In the genomic region with DNA sequence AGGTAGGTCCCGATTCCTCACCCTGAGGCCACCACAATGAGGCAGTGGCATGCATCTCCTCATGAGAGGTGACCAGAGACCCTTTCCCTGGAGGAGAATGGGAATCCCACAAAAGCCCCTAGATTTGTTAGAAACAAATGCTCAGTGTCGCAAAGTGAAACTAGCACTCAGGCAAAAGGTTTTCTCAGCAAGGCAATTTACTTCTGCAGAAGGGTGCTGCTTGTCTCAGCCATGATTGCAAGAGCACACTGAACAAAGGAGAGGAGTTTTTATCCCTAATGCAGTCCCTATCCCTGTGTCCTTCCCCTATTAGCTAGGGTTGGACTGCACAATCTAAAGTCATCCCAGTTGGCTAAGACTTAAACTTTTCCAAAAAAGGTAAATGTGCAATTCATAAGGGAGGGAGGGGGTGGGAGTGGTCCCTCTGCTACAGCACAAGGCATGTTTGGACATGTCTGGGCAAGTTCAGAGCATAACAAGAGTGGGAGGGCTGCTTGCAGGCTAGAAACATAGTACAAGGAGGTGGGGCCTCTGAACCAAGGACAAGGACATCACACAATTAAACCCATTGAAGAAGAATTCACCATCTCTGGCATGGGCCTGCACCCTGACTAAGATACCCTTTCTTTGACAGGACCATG, we compare ENCODE assay signal across 1 cellular context.
TF ChIP-seq lines count a peak whose summit lies in the region.

No MANE protein-coding gene starts in this region.

TF ChIP-seq in H1, 55 proteins besides CTCF, POLR2A, EP300 and RAD21 (continued from another document):
- TF ChIP-seq CBX5 (IDR thresholded peaks at IDR 0.05; ENCODE audit: low read depth, low read length) (no peak), HDAC2 (IDR thresholded peaks at IDR 0.05; ENCODE audit: borderline replicate concordance in 1 of 2, low read depth in 2 of 2, low read length in 2 of 2) (no peak), SIN3A (conservative IDR thresholded peaks at IDR 0.05 in 1 of 2, IDR thresholded peaks at IDR 0.05 in 1 of 2; ENCODE audit: low read depth in 1 of 2, low read length in 2 of 2) (no peak), SP1 (IDR thresholded peaks at IDR 0.05; ENCODE audit: low read depth, low read length) (no peak), TBP (IDR thresholded peaks at IDR 0.05; ENCODE audit: low read depth, low read length) (no peak), ZNF274 (IDR thresholded peaks at IDR 0.05; ENCODE audit: borderline replicate concordance, extremely low read depth, low read length) (no peak), TCF12 (IDR thresholded peaks at IDR 0.05; ENCODE audit: low read depth, low read length) (no peak), BCL11A (IDR thresholded peaks at IDR 0.05; ENCODE audit: low read depth in 2 of 2, low read length in 2 of 2) (no peak), CTBP2 (IDR thresholded peaks at IDR 0.05; ENCODE audit: borderline replicate concordance, insufficient read depth, insufficient read length, low read length) (no peak), KDM4A (IDR thresholded peaks at IDR 0.05; ENCODE audit: low read depth, low read length, severe bottlenecking) (no peak), CHD2 (IDR thresholded peaks at IDR 0.05; ENCODE audit: low read length) (no peak), SP4 (IDR thresholded peaks at IDR 0.05; ENCODE audit: low read length) (no peak)
- TF ChIP-seq, protein P1, sequence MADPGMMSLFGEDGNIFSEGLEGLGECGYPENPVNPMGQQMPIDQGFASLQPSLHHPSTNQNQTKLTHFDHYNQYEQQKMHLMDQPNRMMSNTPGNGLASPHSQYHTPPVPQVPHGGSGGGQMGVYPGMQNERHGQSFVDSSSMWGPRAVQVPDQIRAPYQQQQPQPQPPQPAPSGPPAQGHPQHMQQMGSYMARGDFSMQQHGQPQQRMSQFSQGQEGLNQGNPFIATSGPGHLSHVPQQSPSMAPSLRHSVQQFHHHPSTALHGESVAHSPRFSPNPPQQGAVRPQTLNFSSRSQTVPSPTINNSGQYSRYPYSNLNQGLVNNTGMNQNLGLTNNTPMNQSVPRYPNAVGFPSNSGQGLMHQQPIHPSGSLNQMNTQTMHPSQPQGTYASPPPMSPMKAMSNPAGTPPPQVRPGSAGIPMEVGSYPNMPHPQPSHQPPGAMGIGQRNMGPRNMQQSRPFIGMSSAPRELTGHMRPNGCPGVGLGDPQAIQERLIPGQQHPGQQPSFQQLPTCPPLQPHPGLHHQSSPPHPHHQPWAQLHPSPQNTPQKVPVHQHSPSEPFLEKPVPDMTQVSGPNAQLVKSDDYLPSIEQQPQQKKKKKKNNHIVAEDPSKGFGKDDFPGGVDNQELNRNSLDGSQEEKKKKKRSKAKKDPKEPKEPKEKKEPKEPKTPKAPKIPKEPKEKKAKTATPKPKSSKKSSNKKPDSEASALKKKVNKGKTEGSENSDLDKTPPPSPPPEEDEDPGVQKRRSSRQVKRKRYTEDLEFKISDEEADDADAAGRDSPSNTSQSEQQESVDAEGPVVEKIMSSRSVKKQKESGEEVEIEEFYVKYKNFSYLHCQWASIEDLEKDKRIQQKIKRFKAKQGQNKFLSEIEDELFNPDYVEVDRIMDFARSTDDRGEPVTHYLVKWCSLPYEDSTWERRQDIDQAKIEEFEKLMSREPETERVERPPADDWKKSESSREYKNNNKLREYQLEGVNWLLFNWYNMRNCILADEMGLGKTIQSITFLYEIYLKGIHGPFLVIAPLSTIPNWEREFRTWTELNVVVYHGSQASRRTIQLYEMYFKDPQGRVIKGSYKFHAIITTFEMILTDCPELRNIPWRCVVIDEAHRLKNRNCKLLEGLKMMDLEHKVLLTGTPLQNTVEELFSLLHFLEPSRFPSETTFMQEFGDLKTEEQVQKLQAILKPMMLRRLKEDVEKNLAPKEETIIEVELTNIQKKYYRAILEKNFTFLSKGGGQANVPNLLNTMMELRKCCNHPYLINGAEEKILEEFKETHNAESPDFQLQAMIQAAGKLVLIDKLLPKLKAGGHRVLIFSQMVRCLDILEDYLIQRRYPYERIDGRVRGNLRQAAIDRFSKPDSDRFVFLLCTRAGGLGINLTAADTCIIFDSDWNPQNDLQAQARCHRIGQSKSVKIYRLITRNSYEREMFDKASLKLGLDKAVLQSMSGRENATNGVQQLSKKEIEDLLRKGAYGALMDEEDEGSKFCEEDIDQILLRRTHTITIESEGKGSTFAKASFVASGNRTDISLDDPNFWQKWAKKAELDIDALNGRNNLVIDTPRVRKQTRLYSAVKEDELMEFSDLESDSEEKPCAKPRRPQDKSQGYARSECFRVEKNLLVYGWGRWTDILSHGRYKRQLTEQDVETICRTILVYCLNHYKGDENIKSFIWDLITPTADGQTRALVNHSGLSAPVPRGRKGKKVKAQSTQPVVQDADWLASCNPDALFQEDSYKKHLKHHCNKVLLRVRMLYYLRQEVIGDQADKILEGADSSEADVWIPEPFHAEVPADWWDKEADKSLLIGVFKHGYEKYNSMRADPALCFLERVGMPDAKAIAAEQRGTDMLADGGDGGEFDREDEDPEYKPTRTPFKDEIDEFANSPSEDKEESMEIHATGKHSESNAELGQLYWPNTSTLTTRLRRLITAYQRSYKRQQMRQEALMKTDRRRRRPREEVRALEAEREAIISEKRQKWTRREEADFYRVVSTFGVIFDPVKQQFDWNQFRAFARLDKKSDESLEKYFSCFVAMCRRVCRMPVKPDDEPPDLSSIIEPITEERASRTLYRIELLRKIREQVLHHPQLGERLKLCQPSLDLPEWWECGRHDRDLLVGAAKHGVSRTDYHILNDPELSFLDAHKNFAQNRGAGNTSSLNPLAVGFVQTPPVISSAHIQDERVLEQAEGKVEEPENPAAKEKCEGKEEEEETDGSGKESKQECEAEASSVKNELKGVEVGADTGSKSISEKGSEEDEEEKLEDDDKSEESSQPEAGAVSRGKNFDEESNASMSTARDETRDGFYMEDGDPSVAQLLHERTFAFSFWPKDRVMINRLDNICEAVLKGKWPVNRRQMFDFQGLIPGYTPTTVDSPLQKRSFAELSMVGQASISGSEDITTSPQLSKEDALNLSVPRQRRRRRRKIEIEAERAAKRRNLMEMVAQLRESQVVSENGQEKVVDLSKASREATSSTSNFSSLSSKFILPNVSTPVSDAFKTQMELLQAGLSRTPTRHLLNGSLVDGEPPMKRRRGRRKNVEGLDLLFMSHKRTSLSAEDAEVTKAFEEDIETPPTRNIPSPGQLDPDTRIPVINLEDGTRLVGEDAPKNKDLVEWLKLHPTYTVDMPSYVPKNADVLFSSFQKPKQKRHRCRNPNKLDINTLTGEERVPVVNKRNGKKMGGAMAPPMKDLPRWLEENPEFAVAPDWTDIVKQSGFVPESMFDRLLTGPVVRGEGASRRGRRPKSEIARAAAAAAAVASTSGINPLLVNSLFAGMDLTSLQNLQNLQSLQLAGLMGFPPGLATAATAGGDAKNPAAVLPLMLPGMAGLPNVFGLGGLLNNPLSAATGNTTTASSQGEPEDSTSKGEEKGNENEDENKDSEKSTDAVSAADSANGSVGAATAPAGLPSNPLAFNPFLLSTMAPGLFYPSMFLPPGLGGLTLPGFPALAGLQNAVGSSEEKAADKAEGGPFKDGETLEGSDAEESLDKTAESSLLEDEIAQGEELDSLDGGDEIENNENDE (IDR thresholded peaks at IDR 0.05; ENCODE audit: insufficient replicate concordance, low read length) = no peak
- TF ChIP-seq, protein P2, sequence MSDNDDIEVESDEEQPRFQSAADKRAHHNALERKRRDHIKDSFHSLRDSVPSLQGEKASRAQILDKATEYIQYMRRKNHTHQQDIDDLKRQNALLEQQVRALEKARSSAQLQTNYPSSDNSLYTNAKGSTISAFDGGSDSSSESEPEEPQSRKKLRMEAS (IDR thresholded peaks at IDR 0.05) = no peak
TF ChIP-seq in H1: peak in this region for 0.
